In the genomic region with DNA sequence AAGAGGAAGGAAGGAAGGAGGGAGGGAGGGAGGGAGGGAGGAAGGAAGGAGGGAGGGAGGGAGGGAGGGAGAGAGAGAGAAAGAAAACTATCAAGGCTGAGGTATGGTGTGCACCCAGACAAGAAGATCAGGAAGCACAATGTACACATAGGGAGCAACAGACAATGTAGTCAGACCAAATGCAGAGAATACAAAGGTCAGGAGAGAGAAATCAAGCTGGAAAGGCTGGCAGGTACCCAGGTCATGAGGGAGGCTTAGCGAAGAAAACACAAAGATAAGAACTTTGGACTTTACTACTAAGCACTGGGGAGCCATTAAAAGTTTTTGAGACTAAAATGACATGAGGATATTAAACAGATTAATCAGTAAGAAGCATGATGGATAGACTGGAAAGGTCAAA, we compare ENCODE assay signal across 23 cellular contexts.
A peak's percentile ranks its signal among the peaks of the same experiment; 100 is the strongest.
DNase-seq lines count a peak whose midpoint lies in the region; ATAC-seq and TF ChIP-seq lines count a peak whose summit lies in the region.
"Had no signal": no experiment of that assay in that cellular context is flagged by ENCODE, and none has a peak within 500 bp of the region (broad histone marks: within the 10 kb centered on the region; RNA-seq: fewer than 3 reads in every experiment).

No MANE protein-coding gene starts in this region.

- peak; percentile 28 to 31 for TF ChIP-seq RAD21 in liver (IDR thresholded peaks at IDR 0.05)

- TF ChIP-seq CTCF in body of pancreas (IDR thresholded peaks at IDR 0.05) (no peak), liver (IDR thresholded peaks at IDR 0.05; ENCODE audit: low read depth, low read length, missing input control) (no peak), GM10266 (IDR thresholded peaks at IDR 0.05; ENCODE audit: control insufficient read depth, insufficient read depth, low read depth, missing control alignments) (no peak)

- ATAC-seq in body of pancreas, result no peak
- no peak for ATAC-seq in GM19467 (IDR thresholded peaks at IDR 0.05; ENCODE audit: unreplicated experiment)
- ATAC-seq: GM12878, HCT116, PC-3, Right ventricle myocardium inferior, SK-N-SH treated with all-trans-retinoic acid at 6 μM for 48 hours had no signal

- H3K4me3 ChIP-seq in body of pancreas, result no peak overlapping the region
- no peak overlapping the region for H3K4me3 ChIP-seq in liver (ENCODE audit: low read depth in 1 of 3, low read length in 3 of 3)
- H3K4me3 ChIP-seq: GM12878, SJCRH30 had no signal

- WGBS in body of pancreas, 2 donors, result 8 to 25% methylated on average over 1 of the region's 1 CpG
- WGBS in liver, result 29% methylated on average over 1 of the region's 1 CpG

- TF ChIP-seq POLR2A in body of pancreas (IDR thresholded peaks at IDR 0.05), result no peak

- H3K4me1 ChIP-seq in body of pancreas, result peaks cover 3% of the 10 kb centered on the region
- H3K4me1 ChIP-seq in liver (ENCODE audit: control insufficient read depth in 4 of 4, insufficient read depth in 4 of 4, low read length in 3 of 4), result peaks cover 0 to 9% (median 3%) of the 10 kb centered on the region in 4 donors
- H3K4me1 ChIP-seq: SJCRH30 had no signal

- intact Hi-C loops in body of pancreas (cut with DNase I), result no loop called here

- no peak overlapping the region for H3K9ac ChIP-seq in liver (ENCODE audit: low read depth in 1 of 2, low read length in 2 of 2)
- H3K9ac ChIP-seq: KMS-11 had no signal

- H3K36me3 ChIP-seq in body of pancreas (replicated peaks in 1 of 2; ENCODE audit: insufficient read depth in 1 of 2, low read depth in 2 of 2), result no peaks in the 10 kb centered on the region
- H3K36me3 ChIP-seq in liver (ENCODE audit: control insufficient read depth in 4 of 4, insufficient read depth in 3 of 4, low read depth in 1 of 4, low read length in 3 of 4), result no peaks in the 10 kb centered on the region
- H3K36me3 ChIP-seq: SJCRH30 had no signal

- H3K27ac ChIP-seq in body of pancreas (no peak overlapping the region), liver (ENCODE audit: low read depth in 1 of 2, low read length in 2 of 2) (no peak overlapping the region)
- H3K27ac ChIP-seq: KMS-11, SJCRH30 had no signal

- DNase-seq in HT-29 (ENCODE audit: low spot score) (peak; percentile 39), body of pancreas (peak in 3 of 4 donors; percentile 10 to 69 (median 28)), renal cortical epithelial cell (ENCODE audit: low read depth) (peak; percentile 2), GM10266 (ENCODE audit: extremely low spot score) (no peak), NCI-H1048 (lab: John Stamatoyannopoulos, UW) (no peak)
- no peak for DNase-seq in stimulated activated CD4-positive, alpha-beta T cell treated with anti-CD3 and anti-CD28 coated beads, Interleukin-4, amount 100 ng/mL, for 4 hours
- DNase-seq: DMS53; MV-4-11; NCI-H1105 treated with DMSO at 0.1 percent for 48 hours; NCI-H2029 treated with DMSO at 0.1 percent for 48 hours; NCI-H446 treated with DMSO at 0.1 percent for 48 hours; NCI-H526; NCI-H82; NK-92 treated with Interleukin-12 subunit alpha and Interleukin-12 subunit beta, amount 100 ng/mL, for 24 hours; PC-3; SJCRH30 had no signal

- no peaks in the 10 kb centered on the region for H3K9me3 ChIP-seq in body of pancreas
- H3K9me3 ChIP-seq in liver (ENCODE audit: control insufficient read depth in 4 of 4, low read length in 3 of 4), result no peaks in the 10 kb centered on the region
- H3K9me3 ChIP-seq: SJCRH30 had no signal

- H3K27me3 ChIP-seq in body of pancreas (no peaks in the 10 kb centered on the region), liver (ENCODE audit: control insufficient read depth in 4 of 4, insufficient read depth in 4 of 4, low read length in 3 of 4) (no peaks in the 10 kb centered on the region)
- H3K27me3 ChIP-seq: SJCRH30 had no signal

TF ChIP-seq in liver, 16 proteins besides CTCF, POLR2A, EP300 and RAD21:
- TF ChIP-seq SP1 (IDR thresholded peaks at IDR 0.05) (peak; percentile 84), YY1 (IDR thresholded peaks at IDR 0.05) (peak; percentile 93), GABPA (IDR thresholded peaks at IDR 0.05 in 1 of 2, conservative IDR thresholded peaks at IDR 0.05 in 1 of 2) (no peak), RXRA (IDR thresholded peaks at IDR 0.05) (peak; percentile 25 to 65), TAF1 (conservative IDR thresholded peaks at IDR 0.05) (no peak), HNF4A (conservative IDR thresholded peaks at IDR 0.05) (peak; percentile 93 to 95), NR2F2 (IDR thresholded peaks at IDR 0.05) (no peak), FOXA1 (IDR thresholded peaks at IDR 0.05) (peak; percentile 39), EGR1 (IDR thresholded peaks at IDR 0.05; ENCODE audit: low read depth in 2 of 2) (no peak), HNF4G (IDR thresholded peaks at IDR 0.05) (peak; percentile 79), JUND (IDR thresholded peaks at IDR 0.05) (peak in 1 of 2 donors; percentile 49), FOXA2 (IDR thresholded peaks at IDR 0.05) (peak; percentile 54)
- TF ChIP-seq, protein P1, sequence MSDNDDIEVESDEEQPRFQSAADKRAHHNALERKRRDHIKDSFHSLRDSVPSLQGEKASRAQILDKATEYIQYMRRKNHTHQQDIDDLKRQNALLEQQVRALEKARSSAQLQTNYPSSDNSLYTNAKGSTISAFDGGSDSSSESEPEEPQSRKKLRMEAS (IDR thresholded peaks at IDR 0.05), result peak; percentile 33
- TF ChIP-seq, protein P2, sequence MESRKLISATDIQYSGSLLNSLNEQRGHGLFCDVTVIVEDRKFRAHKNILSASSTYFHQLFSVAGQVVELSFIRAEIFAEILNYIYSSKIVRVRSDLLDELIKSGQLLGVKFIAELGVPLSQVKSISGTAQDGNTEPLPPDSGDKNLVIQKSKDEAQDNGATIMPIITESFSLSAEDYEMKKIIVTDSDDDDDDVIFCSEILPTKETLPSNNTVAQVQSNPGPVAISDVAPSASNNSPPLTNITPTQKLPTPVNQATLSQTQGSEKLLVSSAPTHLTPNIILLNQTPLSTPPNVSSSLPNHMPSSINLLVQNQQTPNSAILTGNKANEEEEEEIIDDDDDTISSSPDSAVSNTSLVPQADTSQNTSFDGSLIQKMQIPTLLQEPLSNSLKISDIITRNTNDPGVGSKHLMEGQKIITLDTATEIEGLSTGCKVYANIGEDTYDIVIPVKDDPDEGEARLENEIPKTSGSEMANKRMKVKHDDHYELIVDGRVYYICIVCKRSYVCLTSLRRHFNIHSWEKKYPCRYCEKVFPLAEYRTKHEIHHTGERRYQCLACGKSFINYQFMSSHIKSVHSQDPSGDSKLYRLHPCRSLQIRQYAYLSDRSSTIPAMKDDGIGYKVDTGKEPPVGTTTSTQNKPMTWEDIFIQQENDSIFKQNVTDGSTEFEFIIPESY (IDR thresholded peaks at IDR 0.05), result peak; percentile 29
- TF ChIP-seq, protein P3, sequence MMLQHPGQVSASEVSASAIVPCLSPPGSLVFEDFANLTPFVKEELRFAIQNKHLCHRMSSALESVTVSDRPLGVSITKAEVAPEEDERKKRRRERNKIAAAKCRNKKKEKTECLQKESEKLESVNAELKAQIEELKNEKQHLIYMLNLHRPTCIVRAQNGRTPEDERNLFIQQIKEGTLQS (IDR thresholded peaks at IDR 0.05), result no peak
- TF ChIP-seq, protein P4, sequence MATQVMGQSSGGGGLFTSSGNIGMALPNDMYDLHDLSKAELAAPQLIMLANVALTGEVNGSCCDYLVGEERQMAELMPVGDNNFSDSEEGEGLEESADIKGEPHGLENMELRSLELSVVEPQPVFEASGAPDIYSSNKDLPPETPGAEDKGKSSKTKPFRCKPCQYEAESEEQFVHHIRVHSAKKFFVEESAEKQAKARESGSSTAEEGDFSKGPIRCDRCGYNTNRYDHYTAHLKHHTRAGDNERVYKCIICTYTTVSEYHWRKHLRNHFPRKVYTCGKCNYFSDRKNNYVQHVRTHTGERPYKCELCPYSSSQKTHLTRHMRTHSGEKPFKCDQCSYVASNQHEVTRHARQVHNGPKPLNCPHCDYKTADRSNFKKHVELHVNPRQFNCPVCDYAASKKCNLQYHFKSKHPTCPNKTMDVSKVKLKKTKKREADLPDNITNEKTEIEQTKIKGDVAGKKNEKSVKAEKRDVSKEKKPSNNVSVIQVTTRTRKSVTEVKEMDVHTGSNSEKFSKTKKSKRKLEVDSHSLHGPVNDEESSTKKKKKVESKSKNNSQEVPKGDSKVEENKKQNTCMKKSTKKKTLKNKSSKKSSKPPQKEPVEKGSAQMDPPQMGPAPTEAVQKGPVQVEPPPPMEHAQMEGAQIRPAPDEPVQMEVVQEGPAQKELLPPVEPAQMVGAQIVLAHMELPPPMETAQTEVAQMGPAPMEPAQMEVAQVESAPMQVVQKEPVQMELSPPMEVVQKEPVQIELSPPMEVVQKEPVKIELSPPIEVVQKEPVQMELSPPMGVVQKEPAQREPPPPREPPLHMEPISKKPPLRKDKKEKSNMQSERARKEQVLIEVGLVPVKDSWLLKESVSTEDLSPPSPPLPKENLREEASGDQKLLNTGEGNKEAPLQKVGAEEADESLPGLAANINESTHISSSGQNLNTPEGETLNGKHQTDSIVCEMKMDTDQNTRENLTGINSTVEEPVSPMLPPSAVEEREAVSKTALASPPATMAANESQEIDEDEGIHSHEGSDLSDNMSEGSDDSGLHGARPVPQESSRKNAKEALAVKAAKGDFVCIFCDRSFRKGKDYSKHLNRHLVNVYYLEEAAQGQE (IDR thresholded peaks at IDR 0.05), result peak; percentile 45

Comparison
In these comparisons a context has a peak if more than half of its experiments do, and no peak if none do; other contexts are left out.
1. DNase-seq: peak in HT-29 (single experiment), body of pancreas (3 of 4) and renal cortical epithelial cell (single experiment); none in GM10266 (single experiment), stimulated activated CD4-positive, alpha-beta T cell treated with anti-CD3 and anti-CD28 coated beads, Interleukin-4, amount 100 ng/mL, for 4 hours (0 of 2) and NCI-H1048 (single experiment).